Comparison of ENCODE assay signal across 11 cellular contexts in the genomic region with DNA sequence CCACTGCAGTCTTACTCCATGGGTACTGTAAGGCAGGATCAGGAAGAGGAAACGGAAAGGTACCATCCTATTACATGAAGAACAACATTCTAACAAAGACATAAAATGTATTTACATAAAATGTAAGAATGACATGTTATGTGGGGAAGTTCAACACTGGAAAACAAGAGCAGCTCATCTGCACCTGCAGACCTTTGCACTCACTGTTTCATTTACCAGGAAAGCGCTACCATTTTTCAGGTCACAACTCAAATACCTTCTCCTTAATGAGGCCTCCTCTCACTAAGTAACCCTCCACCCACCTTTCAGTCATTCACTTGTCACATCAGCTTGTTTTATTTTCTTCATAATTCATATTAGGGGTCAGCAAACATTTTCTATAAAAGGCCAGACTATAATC. TPM values are rescaled to one million over a fixed set of nuclear protein-coding genes. Genes with fewer than 3 reads are reported as not detected.
DNase-seq lines count a peak whose midpoint lies in the region; ATAC-seq and TF ChIP-seq lines count a peak whose summit lies in the region.
"Had no signal": no experiment of that assay in that cellular context is flagged by ENCODE, and none has a peak within 500 bp of the region (broad histone marks: within the 10 kb centered on the region; RNA-seq: fewer than 3 reads in every experiment).

No MANE protein-coding gene starts in this region.

- H3K36me3 ChIP-seq in SJCRH30 (peaks cover 3% of the 10 kb centered on the region; the same call in 1 of the 2 replicates), lower lobe of right lung (peaks cover 7% of the 10 kb centered on the region), subcutaneous abdominal adipose tissue (ENCODE audit: control insufficient read depth in 5 of 5, insufficient read depth in 5 of 5, low read length in 5 of 5) (peaks cover 0 to 4% (median 0%) of the 10 kb centered on the region in 5 donors)
- H3K36me3 ChIP-seq: adrenal gland had no signal

- H3K4me1 ChIP-seq in SJCRH30 (peaks cover 40% of the 10 kb centered on the region), lower lobe of right lung (peaks cover 50% of the 10 kb centered on the region), subcutaneous abdominal adipose tissue (ENCODE audit: control insufficient read depth in 5 of 5, insufficient read depth in 5 of 5, low read length in 5 of 5) (peaks cover 0 to 52% (median 43%) of the 10 kb centered on the region in 5 donors)

- H3K27me3 Mint-ChIP-seq in activated T-cell treated with anti-CD3 and anti-CD28 coated beads, Interleukin-2, amount 50 U/mL, for 72 hours (ENCODE audit: low read depth), result no peaks in the 10 kb centered on the region
- H3K27me3 Mint-ChIP-seq in activated T-cell treated with anti-CD3 and anti-CD28 coated beads, Interleukin-2, amount 50 U/mL, for 24 hours, result no peaks in the 10 kb centered on the region

- H3K4me3 ChIP-seq in SJCRH30, result no peak overlapping the region
- no peak overlapping the region for H3K4me3 ChIP-seq in lower lobe of right lung
- H3K4me3 ChIP-seq in subcutaneous abdominal adipose tissue (ENCODE audit: low read depth in 1 of 5, low read length in 5 of 5), result no peak overlapping the region
- H3K4me3 ChIP-seq: adrenal gland had no signal

- peak overlapping the region in 1 of 2 donors; percentile 55 for H3K4me3 Mint-ChIP-seq in activated T-cell treated with anti-CD3 and anti-CD28 coated beads, Interleukin-2, amount 50 U/mL, for 72 hours
- no peak overlapping the region for H3K4me3 Mint-ChIP-seq in activated T-cell treated with anti-CD3 and anti-CD28 coated beads, Interleukin-2, amount 50 U/mL, for 24 hours

- intact Hi-C loops in lower lobe of right lung (cut with DNase I), result no loop called here

- H3K27ac ChIP-seq in SJCRH30 (peak overlapping the region; percentile 85), lower lobe of right lung (peak overlapping the region; percentile 49), subcutaneous abdominal adipose tissue (ENCODE audit: low read depth, low read length) (peak overlapping the region; percentile 18)

- ATAC-seq in activated T-cell treated with anti-CD3 and anti-CD28 coated beads, Interleukin-2, amount 50 U/mL, for 72 hours (replicated peaks in 1 of 2), result no peak
- no peak for ATAC-seq in lower lobe of right lung

- H3K27ac Mint-ChIP-seq in activated T-cell treated with anti-CD3 and anti-CD28 coated beads, Interleukin-2, amount 50 U/mL, for 72 hours, result peak overlapping the region; percentile 85
- H3K27ac Mint-ChIP-seq in activated T-cell treated with anti-CD3 and anti-CD28 coated beads, Interleukin-2, amount 50 U/mL, for 24 hours, result no peak overlapping the region

- H3K36me3 Mint-ChIP-seq in activated T-cell treated with anti-CD3 and anti-CD28 coated beads, Interleukin-2, amount 50 U/mL, for 72 hours (ENCODE audit: insufficient read depth in 2 of 2), result peaks cover 3% of the 10 kb centered on the region in 2 donors
- H3K36me3 Mint-ChIP-seq in activated T-cell treated with anti-CD3 and anti-CD28 coated beads, Interleukin-2, amount 50 U/mL, for 24 hours (ENCODE audit: low read depth), result peaks cover 14% of the 10 kb centered on the region
- H3K36me3 Mint-ChIP-seq: immature natural killer cell had no signal

- no peak for TF ChIP-seq CTCF in lower lobe of right lung (IDR thresholded peaks at IDR 0.05)

- H3K9me3 ChIP-seq in SJCRH30 (replicated peaks), result no peaks in the 10 kb centered on the region
- no peaks in the 10 kb centered on the region for H3K9me3 ChIP-seq in lower lobe of right lung
- no peaks in the 10 kb centered on the region for H3K9me3 ChIP-seq in subcutaneous abdominal adipose tissue (ENCODE audit: control insufficient read depth in 5 of 5, low read length in 5 of 5)
- H3K9me3 ChIP-seq: adrenal gland had no signal

- no peak for DNase-seq in activated T-cell treated with anti-CD3 and anti-CD28 coated beads, Interleukin-2, amount 50 U/mL, for 72 hours
- DNase-seq in activated T-cell treated with anti-CD3 and anti-CD28 coated beads, Interleukin-2, amount 50 U/mL, for 24 hours, result no peak
- no peak for DNase-seq in SJCRH30
- no peak for DNase-seq in lower lobe of right lung
- no peak for DNase-seq in cerebellar nuclear complex (lab: John Stamatoyannopoulos, UW)
- DNase-seq in GM03348 (ENCODE audit: low spot score), result no peak
- DNase-seq in NCI-H1694 treated with DMSO at 0.1 percent for 48 hours (lab: John Stamatoyannopoulos, UW), result no peak
- DNase-seq: activated CD8-positive, alpha-beta memory T cell treated with anti-CD3 and anti-CD28 coated beads for 24 hours; adrenal gland; immature natural killer cell had no signal

- H3K27me3 ChIP-seq in SJCRH30 (no peaks in the 10 kb centered on the region), lower lobe of right lung (ENCODE audit: low read depth) (no peaks in the 10 kb centered on the region), subcutaneous abdominal adipose tissue (ENCODE audit: control insufficient read depth in 5 of 5, insufficient read depth in 4 of 5, low read length in 5 of 5) (no peaks in the 10 kb centered on the region)
- H3K27me3 ChIP-seq: adrenal gland had no signal

- peak overlapping the region in 1 of 5 donors; percentile 33 for H3K9ac ChIP-seq in subcutaneous abdominal adipose tissue (ENCODE audit: low read length in 5 of 5)

- peaks cover 56% of the 10 kb centered on the region for H3K4me1 Mint-ChIP-seq in activated T-cell treated with anti-CD3 and anti-CD28 coated beads, Interleukin-2, amount 50 U/mL, for 72 hours (ENCODE audit: low read depth)
- H3K4me1 Mint-ChIP-seq in activated T-cell treated with anti-CD3 and anti-CD28 coated beads, Interleukin-2, amount 50 U/mL, for 24 hours (ENCODE audit: low read depth), result peaks cover 52% of the 10 kb centered on the region

- H3K9me3 Mint-ChIP-seq in activated T-cell treated with anti-CD3 and anti-CD28 coated beads, Interleukin-2, amount 50 U/mL, for 72 hours, result no peaks in the 10 kb centered on the region
- H3K9me3 Mint-ChIP-seq in activated T-cell treated with anti-CD3 and anti-CD28 coated beads, Interleukin-2, amount 50 U/mL, for 24 hours, result no peaks in the 10 kb centered on the region
- H3K9me3 Mint-ChIP-seq: immature natural killer cell had no signal

RNA-seq across cellular contexts. Expression of gene TMCC1, which starts 2.6 kb away (rescaled TPM):
- 10 to 100 TPM; 16.7 to 16.9 TPM for total RNA-seq in activated T-cell treated with anti-CD3 and anti-CD28 coated beads, Interleukin-2, amount 50 U/mL, for 72 hours
- 22.1 and 22.3 TPM in 2 replicates for total RNA-seq in SJCRH30 (2014; rRNA removed; shearing (Covaris generic))
- total RNA-seq in lower lobe of right lung, result 33.4 TPM

Comparison
In these comparisons a context has a peak if more than half of its experiments do, and no peak if none do; other contexts are left out.
1. H3K27ac ChIP-seq: peak in every context shown above with its lines; median percentile 85 in SJCRH30; 49 in lower lobe of right lung; 18 in subcutaneous abdominal adipose tissue.